20 cellular contexts compared by ENCODE assay signal in the genomic region with DNA sequence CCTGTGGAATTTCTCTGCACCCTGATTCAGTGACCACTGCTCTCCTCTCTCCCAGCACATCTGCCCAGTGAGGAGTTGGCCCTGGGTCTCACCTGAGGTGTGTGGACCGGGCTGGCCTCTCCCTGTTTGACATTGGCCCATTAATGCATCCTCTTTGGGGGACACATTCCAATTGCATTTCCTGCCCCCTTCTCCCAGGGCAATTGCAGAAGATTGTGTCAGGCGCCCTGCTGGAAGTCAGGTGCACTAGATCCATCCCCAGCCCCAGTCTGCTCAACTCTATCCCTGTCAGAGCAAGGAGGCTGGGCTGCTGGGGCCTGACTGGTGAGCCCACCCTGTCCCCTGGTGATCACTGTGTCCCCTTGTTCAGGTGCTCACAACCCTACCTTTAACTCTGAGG.
DNase-seq lines count a peak whose midpoint lies in the region; ATAC-seq, FAIRE-seq and TF ChIP-seq lines count a peak whose summit lies in the region.
"Had no signal": no experiment of that assay in that cellular context is flagged by ENCODE, and none has a peak within 500 bp of the region (broad histone marks: within the 10 kb centered on the region; RNA-seq: fewer than 3 reads in every experiment).

No MANE protein-coding gene starts in this region.

- intact Hi-C loops in spleen (cut with DNase I; ENCODE audit: low total_unique reads), result no loop called here

- H3K4me1 Mint-ChIP-seq in mesothelial cell of epicardium, result peaks cover 28% of the 10 kb centered on the region
- H3K4me1 Mint-ChIP-seq: CD4-positive, alpha-beta memory T cell had no signal

- no peaks in the 10 kb centered on the region for H3K4me1 ChIP-seq in spleen
- H3K4me1 ChIP-seq: Peyer's patch had no signal

- TF ChIP-seq POLR2A in GM12892 (IDR thresholded peaks at IDR 0.05; ENCODE audit: low read depth, low read length) (no peak), spleen (IDR thresholded peaks at IDR 0.05) (no peak)

- no peak for ATAC-seq in HG02981 (IDR thresholded peaks at IDR 0.05; ENCODE audit: unreplicated experiment)

- no peaks in the 10 kb centered on the region for H3K36me3 Mint-ChIP-seq in mesothelial cell of epicardium
- H3K36me3 Mint-ChIP-seq: CD4-positive, alpha-beta memory T cell had no signal

- DNase-seq in GM12892 (ENCODE audit: insufficient read length), result peak; percentile 12
- peak; percentile 61 for DNase-seq in coronary artery (ENCODE audit: low spot score)
- DNase-seq in mesothelial cell of epicardium (ENCODE audit: low spot score in 2 of 2, unreplicated experiment in 2 of 2), result no peak
- DNase-seq in spleen, result peak; percentile 65
- DNase-seq in NCI-H1694 (lab: John Stamatoyannopoulos, UW), result no peak
- DNase-seq in SIG-M5 treated with dmso at 0.1 percent for 504 hours (lab: John Stamatoyannopoulos, UW; ENCODE audit: unreplicated experiment), result no peak
- DNase-seq: ACHN; CD4-positive, alpha-beta memory T cell; DMS153; Kasumi-1; NCI-H1694 treated with DMSO at 0.1 percent for 48 hours; NCI-H2081 treated with DMSO at 0.1 percent for 48 hours; NCI-H2171 treated with DMSO at 0.1 percent for 48 hours; NCI-H526 had no signal

- H3K9me3 Mint-ChIP-seq in mesothelial cell of epicardium, result no peaks in the 10 kb centered on the region
- H3K9me3 Mint-ChIP-seq: CD4-positive, alpha-beta memory T cell had no signal

- H3K9me3 ChIP-seq in spleen, result no peaks in the 10 kb centered on the region
- H3K9me3 ChIP-seq: BLaER1 treated with 17β-estradiol and CSF1 and Interleukin-3, amounts not matched to agents 10 nM and 100 nM; Peyer's patch; SJCRH30 had no signal

- no peak for FAIRE-seq in GM12892 (lab: Jason Lieb, UNC)
- FAIRE-seq: G401.6, GM18507 had no signal

- H3K27ac ChIP-seq in coronary artery (no peak overlapping the region), spleen (no peak overlapping the region)
- H3K27ac ChIP-seq: BLaER1 treated with 17β-estradiol and CSF1 and Interleukin-3, amounts not matched to agents 10 nM and 100 nM; Peyer's patch; SJCRH30 had no signal

- H3K4me3 ChIP-seq in coronary artery (no peak overlapping the region), spleen (no peak overlapping the region)
- H3K4me3 ChIP-seq: BLaER1 treated with 17β-estradiol and CSF1 and Interleukin-3, amounts not matched to agents 10 nM and 100 nM; Peyer's patch; SJCRH30 had no signal

- no peaks in the 10 kb centered on the region for H3K36me3 ChIP-seq in spleen
- H3K36me3 ChIP-seq: BLaER1 treated with 17β-estradiol and CSF1 and Interleukin-3, amounts not matched to agents 10 nM and 100 nM; Peyer's patch; SJCRH30 had no signal

- peak overlapping the region; percentile 64 for H3K27ac Mint-ChIP-seq in mesothelial cell of epicardium
- H3K27ac Mint-ChIP-seq: CD4-positive, alpha-beta memory T cell had no signal

- no peak overlapping the region for H3K4me3 Mint-ChIP-seq in mesothelial cell of epicardium
- H3K4me3 Mint-ChIP-seq: CD4-positive, alpha-beta memory T cell had no signal

- WGBS in spleen, 5 donors, result 70 to 86% (median 79%) methylated on average over 1 to 2 of the region's 2 CpGs

- H3K27me3 ChIP-seq in spleen (replicated peaks in 1 of 7), result peaks cover 0 to 65% (median 15%) of the 10 kb centered on the region in 7 donors
- H3K27me3 ChIP-seq: Peyer's patch had no signal

- TF ChIP-seq CTCF in coronary artery (IDR thresholded peaks at IDR 0.05) (no peak), mesothelial cell of epicardium (IDR thresholded peaks at IDR 0.05; ENCODE audit: unreplicated experiment) (no peak), spleen (IDR thresholded peaks at IDR 0.05 in 8 of 11, conservative IDR thresholded peaks at IDR 0.05 in 3 of 11) (no peak)

- H3K27me3 Mint-ChIP-seq in mesothelial cell of epicardium (ENCODE audit: low read depth), result peaks cover 45% of the 10 kb centered on the region

Comparison
In these comparisons a context has a peak if more than half of its experiments do, and no peak if none do; other contexts are left out.
1. DNase-seq: peak in GM12892 (single experiment), coronary artery (single experiment) and spleen (single experiment); none in mesothelial cell of epicardium (0 of 2), NCI-H1694 (single experiment) and SIG-M5 treated with dmso at 0.1 percent for 504 hours (single experiment).